In the genomic region with DNA sequence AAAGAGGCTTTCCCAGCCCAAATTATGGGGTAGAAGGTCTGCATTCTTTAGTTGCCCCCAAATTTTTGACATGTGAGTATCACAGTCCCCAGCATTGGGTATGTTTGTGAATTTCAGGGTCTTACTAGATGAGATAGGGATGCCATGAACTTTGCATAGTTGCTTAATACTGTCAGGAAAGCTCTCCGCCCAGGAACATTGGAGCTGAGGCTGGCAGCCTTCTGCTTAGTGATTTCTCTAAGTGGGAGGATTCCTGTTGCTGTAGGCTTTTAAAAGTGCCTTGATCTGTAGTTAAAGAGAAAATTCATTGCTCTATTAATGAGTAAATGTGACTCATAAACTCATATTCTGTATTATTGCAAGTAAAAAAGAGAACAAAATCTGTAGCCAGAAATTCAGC, we compare ENCODE assay signal across 6 cellular contexts.
"Had no signal": no experiment of that assay in that cellular context is flagged by ENCODE, and none has a peak within 500 bp of the region (broad histone marks: within the 10 kb centered on the region; RNA-seq: fewer than 3 reads in every experiment).

No MANE protein-coding gene starts in this region.

- H3K27ac ChIP-seq: GM23248 had no signal

- H3K27ac Mint-ChIP-seq: H9 had no signal

- H3K4me3 ChIP-seq: GM23248, K562 had no signal

- H3K4me3 Mint-ChIP-seq: H9 had no signal

- DNase-seq: GM23248, H9, HCEC 1CT, IMR-90, KG1 had no signal

- H3K4me1 Mint-ChIP-seq: H9 had no signal

- ATAC-seq: K562 had no signal

- H2AFZ ChIP-seq: GM23248 had no signal
